In the genomic region with DNA sequence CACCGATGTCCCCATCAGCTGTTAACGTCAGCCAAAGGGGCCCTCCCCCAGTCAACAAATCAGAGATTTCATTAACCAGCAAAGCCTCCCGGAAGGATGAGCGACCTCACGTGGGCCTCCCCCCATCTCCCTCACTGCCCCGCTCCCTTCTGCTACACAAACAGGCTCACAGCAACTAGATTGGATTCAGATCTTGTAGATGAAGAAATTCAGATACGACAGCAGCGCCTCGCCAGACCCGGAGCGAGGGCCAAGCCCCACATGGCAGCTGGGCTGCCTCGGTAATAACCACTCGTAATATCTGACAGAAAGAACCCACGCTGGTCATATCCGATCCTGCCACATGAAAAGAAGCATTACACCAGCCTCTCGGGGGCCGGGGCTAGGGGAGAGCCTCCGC, we compare ENCODE assay signal across 1 cellular context.
TF ChIP-seq lines count a peak whose summit lies in the region.

No MANE protein-coding gene starts in this region.

TF ChIP-seq in SK-N-SH treated with all-trans-retinoic acid at 6 μM for 48 hours, 23 proteins besides CTCF, POLR2A, EP300 and RAD21 (continued from another document):
- no peak for TF ChIP-seq CSDC2 (CRISPR knock-in tag; IDR thresholded peaks at IDR 0.05)
